ENCODE assay signal across 19 cellular contexts in genomic region chr6:169677096-169677495, GRCh38.
"Had no signal": no experiment of that assay in that cellular context is flagged by ENCODE, and none has a peak within 500 bp of the region (broad histone marks: within the 10 kb centered on the region; RNA-seq: fewer than 3 reads in every experiment).

No MANE protein-coding gene starts in this region.

- DNase-seq: activated CD4-positive, alpha-beta T cell treated with anti-CD3 and anti-CD28 coated beads for 1 hour; activated T-cell treated with anti-CD3 and anti-CD28 coated beads, Interleukin-2, amount 50 U/mL, for 24 hours; adrenal gland; effector memory CD4-positive, alpha-beta T cell; gastrocnemius medialis; hippocampal formation; lower lobe of right lung; naive thymus-derived CD4-positive, alpha-beta T cell; occipital lobe; sigmoid colon; spleen; stimulated activated CD4-positive, alpha-beta T cell treated with anti-CD3 and anti-CD28 coated beads, Interleukin-4, amount 100 ng/mL, for 1 hour; stimulated activated naive CD4-positive, alpha-beta T cell treated with Interleukin-2 at 50 U/mL for 16 hours; upper lobe of left lung had no signal

- H3K4me1 ChIP-seq: adrenal gland, breast epithelium, gastrocnemius medialis, lower lobe of right lung, sigmoid colon, spleen, upper lobe of left lung had no signal

- H3K36me3 ChIP-seq: breast epithelium, gastrocnemius medialis had no signal

- H3K27ac ChIP-seq: adrenal gland, breast epithelium, esophagus muscularis mucosa, gastrocnemius medialis, lower lobe of right lung, sigmoid colon, spleen, upper lobe of left lung, VCaP had no signal

- ATAC-seq: activated naive CD4-positive, alpha-beta T cell treated with anti-CD3 and anti-CD28 coated beads, Interleukin-2, amount 50 U/mL, for 72 hours; activated T-helper 17 cell treated with anti-CD3 and anti-CD28 coated beads, Interleukin-2, amount 50 U/mL, for 72 hours; gastrocnemius medialis; lower lobe of right lung; naive thymus-derived CD4-positive, alpha-beta T cell had no signal

- H3K27me3 ChIP-seq: adrenal gland, breast epithelium, esophagus muscularis mucosa, gastrocnemius medialis, sigmoid colon, spleen, upper lobe of left lung had no signal

- H3K4me3 ChIP-seq: adrenal gland, breast epithelium, esophagus muscularis mucosa, gastrocnemius medialis, lower lobe of right lung, sigmoid colon, spleen, upper lobe of left lung had no signal

- H3K9me3 ChIP-seq: adrenal gland, breast epithelium, esophagus muscularis mucosa, gastrocnemius medialis, lower lobe of right lung, sigmoid colon, upper lobe of left lung had no signal
